ENCODE assay signal across 8 cellular contexts in genomic region chr20:31572042-31572700, GRCh38. TPM values are rescaled to one million over a fixed set of nuclear protein-coding genes. Genes with fewer than 3 reads are reported as not detected.
DNase-seq lines count a peak whose midpoint lies in the region; ATAC-seq and TF ChIP-seq lines count a peak whose summit lies in the region.

No MANE protein-coding gene starts in this region.

- DNase-seq in NCI-H446 (lab: John Stamatoyannopoulos, UW), result peak; percentile 51 to 79
- DNase-seq in NCI-H446 treated with DMSO at 0.1 percent for 48 hours (lab: John Stamatoyannopoulos, UW), result no peak
- peak; percentile 34 to 48 for DNase-seq in Kasumi-1 (lab: John Stamatoyannopoulos, UW)
- no peak for DNase-seq in ascending aorta (ENCODE audit: low spot score in 2 of 2)
- DNase-seq in lower lobe of right lung, result no peak
- DNase-seq in A172 (ENCODE audit: low spot score), result no peak

- H3K36me3 ChIP-seq in ascending aorta, result peaks cover 0 to 4% of the 10 kb centered on the region in 2 donors
- H3K36me3 ChIP-seq in lower lobe of right lung, result peaks cover 29% of the 10 kb centered on the region
- H3K36me3 ChIP-seq in urinary bladder (ENCODE audit: insufficient read depth), result no peaks in the 10 kb centered on the region

- 30% methylated on average over 17 of the region's 17 CpGs for WGBS in urinary bladder

- H3K27me3 ChIP-seq in ascending aorta (no peaks in the 10 kb centered on the region), lower lobe of right lung (ENCODE audit: low read depth) (no peaks in the 10 kb centered on the region)

- H3K4me1 ChIP-seq in ascending aorta (peaks cover 9 to 22% of the 10 kb centered on the region in 2 donors), lower lobe of right lung (peaks cover 48% of the 10 kb centered on the region), urinary bladder (ENCODE audit: insufficient read depth) (peaks cover 1% of the 10 kb centered on the region)

- ATAC-seq in lower lobe of right lung, result peak; percentile 15 to 22
- no peak for ATAC-seq in GM18520 (IDR thresholded peaks at IDR 0.05; ENCODE audit: unreplicated experiment)

- H3K27ac ChIP-seq in ascending aorta (peak overlapping the region; percentile 94 to 97), lower lobe of right lung (peak overlapping the region; percentile 92), urinary bladder (ENCODE audit: low read depth) (peak overlapping the region; percentile 89)

- H3K4me3 ChIP-seq in ascending aorta (peak overlapping the region; percentile 57 to 68), lower lobe of right lung (peak overlapping the region; percentile 64), urinary bladder (ENCODE audit: low read depth, low read length) (no peak overlapping the region)

- TF ChIP-seq CTCF in ascending aorta (IDR thresholded peaks at IDR 0.05) (no peak), lower lobe of right lung (IDR thresholded peaks at IDR 0.05) (no peak)

- no peaks in the 10 kb centered on the region for H3K9me3 ChIP-seq in ascending aorta
- H3K9me3 ChIP-seq in lower lobe of right lung, result no peaks in the 10 kb centered on the region

- intact Hi-C loops in ascending aorta (cut with DNase I), result loop anchor here (1.0 kb wide), 1 partner anchor 11 kb away; no protein-coding TSS in a partner anchor
- intact Hi-C loops in lower lobe of right lung (cut with DNase I), result no loop called here

RNA-seq across cellular contexts. Expression of gene ID1, which starts 32.9 kb away (rescaled TPM):
- total RNA-seq in ascending aorta (3,326 TPM), lower lobe of right lung (196 TPM), urinary bladder (500 TPM)
- polyA plus RNA-seq in urinary bladder, result 683 TPM
- total RNA-seq in A172 (2014; rRNA removed; shearing (Covaris generic)), result 395 and 602 TPM in 2 replicates

RNA-seq across cellular contexts. Expression of gene HM13, which starts 57.9 kb away (rescaled TPM):
- 84.9 TPM for total RNA-seq in ascending aorta
- 134 TPM for total RNA-seq in lower lobe of right lung
- 48.8 TPM for total RNA-seq in urinary bladder
- 90.4 TPM for polyA plus RNA-seq in urinary bladder
- 58.2 and 67.9 TPM in 2 replicates for total RNA-seq in A172 (2014; rRNA removed; shearing (Covaris generic))

Comparison
In these comparisons a context has a peak if more than half of its experiments do, and no peak if none do; other contexts are left out.
1. DNase-seq: peak in NCI-H446 (2 of 2) and Kasumi-1 (2 of 2); none in NCI-H446 treated with DMSO at 0.1 percent for 48 hours (single experiment), ascending aorta (0 of 2), lower lobe of right lung (single experiment) and A172 (single experiment).
2. Peak in every context shown above with its lines, with median percentiles within 50 percentile points of each other: H3K27ac ChIP-seq.